10 cellular contexts compared by ENCODE assay signal in the genomic region with DNA sequence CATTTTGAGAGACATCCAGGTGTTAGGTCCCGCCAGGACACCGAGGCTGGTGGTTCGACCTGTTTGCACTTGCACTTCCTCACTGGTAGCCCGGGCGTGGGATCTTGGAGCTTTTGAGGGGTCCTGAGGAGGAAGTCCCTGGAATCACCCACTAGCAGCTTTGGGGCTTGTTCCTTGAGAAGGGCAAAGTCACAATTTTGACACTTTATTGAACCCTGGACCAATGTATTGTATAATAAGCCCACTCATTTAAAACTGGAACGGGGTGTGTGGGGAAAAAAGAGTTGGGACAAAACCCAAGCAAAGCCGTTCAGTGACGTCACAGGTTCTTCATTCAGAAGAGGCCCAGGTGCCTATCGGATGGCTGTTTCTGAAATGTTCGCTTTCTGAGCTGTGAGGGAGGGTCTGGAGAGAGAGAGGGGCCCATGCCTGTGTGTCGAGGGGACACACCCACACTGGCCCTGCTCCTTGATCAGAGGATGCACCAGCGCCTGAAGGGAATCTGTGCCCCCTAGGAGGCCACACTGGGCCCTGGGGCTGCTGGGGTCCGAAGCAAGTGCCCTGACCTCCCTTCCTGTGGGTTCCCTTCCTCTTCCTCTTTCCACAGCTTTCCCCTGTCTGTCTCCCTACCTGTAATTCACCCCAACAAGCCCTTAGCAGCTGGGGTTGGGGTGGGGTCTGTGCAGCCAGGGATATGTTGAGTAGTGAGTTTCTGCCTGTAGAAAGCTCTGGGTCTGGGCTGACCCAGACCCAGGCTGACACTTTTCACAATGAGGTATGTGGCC. TPM values are rescaled to one million over a fixed set of nuclear protein-coding genes. Genes with fewer than 3 reads are reported as not detected.
DNase-seq lines count a peak whose midpoint lies in the region; ATAC-seq and TF ChIP-seq lines count a peak whose summit lies in the region.
"Had no signal": no experiment of that assay in that cellular context is flagged by ENCODE, and none has a peak within 500 bp of the region (broad histone marks: within the 10 kb centered on the region; RNA-seq: fewer than 3 reads in every experiment).

No MANE protein-coding gene starts in this region.

- POLR2A ChIA-PET in PC-3 (lab: Charles Lee; ENCODE audit: unreplicated experiment) = no interaction called here

- H3K4me2 ChIP-seq in PC-3 (ENCODE audit: low read length) (peak overlapping the region; percentile 97), Karpas-422 (ENCODE audit: low read depth, low read length, poor library complexity, severe bottlenecking) (no peak overlapping the region)

- intact Hi-C loops in PC-3 (cut with micrococcal nuclease) (no loop called here), psoas muscle (cut with DNase I) (loop anchor here in 1 of 2 donors (5.0 kb wide), 1 partner anchor 52 kb away; no protein-coding TSS in a partner anchor)

- no peak overlapping the region for H2AFZ ChIP-seq in PC-3 (ENCODE audit: low read length)
- H2AFZ ChIP-seq in Karpas-422 (ENCODE audit: low read length) = no peak overlapping the region

- TF ChIP-seq CTCF in GM06990 (IDR thresholded peaks at IDR 0.05; ENCODE audit: insufficient read depth, low read length, poor library complexity, severe bottlenecking) = no peak
- no peak for TF ChIP-seq CTCF in PC-3 (conservative IDR thresholded peaks at IDR 0.05; ENCODE audit: low read depth, low read length)
- TF ChIP-seq CTCF in psoas muscle (IDR thresholded peaks at IDR 0.05) = no peak
- TF ChIP-seq CTCF in WERI-Rb-1 (IDR thresholded peaks at IDR 0.05; ENCODE audit: low read depth, low read length) = no peak

- no peak overlapping the region for H3K9ac ChIP-seq in PC-3 (ENCODE audit: low read length)
- peak overlapping the region; percentile 18 to 72 for H3K9ac ChIP-seq in duodenal mucosa (ENCODE audit: low read depth in 1 of 2, low read length in 2 of 2)
- H3K9ac ChIP-seq in Karpas-422 (ENCODE audit: low read length) = no peak overlapping the region

- H3K27ac ChIP-seq in PC-3 (ENCODE audit: low read length) = no peak overlapping the region
- no peak overlapping the region for H3K27ac ChIP-seq in duodenal mucosa (ENCODE audit: low read depth, low read length)
- peak overlapping the region; percentile 87 for H3K27ac ChIP-seq in psoas muscle
- no peak overlapping the region for H3K27ac ChIP-seq in WERI-Rb-1
- no peak overlapping the region for H3K27ac ChIP-seq in Karpas-422 (ENCODE audit: low read length)

- H3K9me2 ChIP-seq in PC-3 (replicated peaks; ENCODE audit: low read length) (no peaks in the 10 kb centered on the region), Karpas-422 (replicated peaks; ENCODE audit: insufficient read depth, low read length) (no peaks in the 10 kb centered on the region)

- H3K9me3 ChIP-seq in PC-3 (ENCODE audit: low read length) = no peaks in the 10 kb centered on the region
- no peaks in the 10 kb centered on the region for H3K9me3 ChIP-seq in duodenal mucosa (ENCODE audit: control insufficient read depth in 1 of 2, low read length in 2 of 2)
- H3K9me3 ChIP-seq in psoas muscle = no peaks in the 10 kb centered on the region
- no peaks in the 10 kb centered on the region for H3K9me3 ChIP-seq in WERI-Rb-1 (ENCODE audit: severe bottlenecking)
- H3K9me3 ChIP-seq in Karpas-422 (ENCODE audit: low read length) = no peaks in the 10 kb centered on the region
- H3K9me3 ChIP-seq: left lung had no signal

- H3K27me3 ChIP-seq in GM06990 (replicated peaks; ENCODE audit: control insufficient read depth, insufficient read depth, low read length) (no peaks in the 10 kb centered on the region), PC-3 (ENCODE audit: low read length) (no peaks in the 10 kb centered on the region), duodenal mucosa (ENCODE audit: control insufficient read depth in 1 of 2, insufficient read depth in 2 of 2, low read length in 2 of 2) (no peaks in the 10 kb centered on the region), psoas muscle (ENCODE audit: insufficient read depth in 3 of 3, low read length in 2 of 3) (no peaks in the 10 kb centered on the region), WERI-Rb-1 (ENCODE audit: insufficient read depth, low read depth, severe bottlenecking) (no peaks in the 10 kb centered on the region), Karpas-422 (ENCODE audit: low read length) (no peaks in the 10 kb centered on the region)

- no peak for ATAC-seq in PC-3
- no peak for ATAC-seq in psoas muscle
- ATAC-seq in HG02763 (IDR thresholded peaks at IDR 0.05; ENCODE audit: unreplicated experiment) = no peak
- ATAC-seq: left lung had no signal

- DNase-seq in GM06990 (ENCODE audit: extremely low read depth, insufficient read length) = no peak
- no peak for DNase-seq in PC-3
- no peak for DNase-seq in psoas muscle
- DNase-seq in DMS53 treated with DMSO at 0.1 percent for 48 hours (lab: John Stamatoyannopoulos, UW; ENCODE audit: unreplicated experiment) = no peak
- DNase-seq in WERI-Rb-1 = no peak
- DNase-seq in Karpas-422 = no peak
- DNase-seq: left lung, NCI-H1105 treated with DMSO at 0.1 percent for 48 hours had no signal

- H3K4me3 ChIP-seq in GM06990 (replicated peaks; ENCODE audit: low read depth, low read length) (peak overlapping the region; percentile 71), PC-3 (ENCODE audit: low read length) (no peak overlapping the region), duodenal mucosa (ENCODE audit: low read depth in 1 of 2, low read length in 2 of 2) (peak overlapping the region in 1 of 2 donors; percentile 16), psoas muscle (peak overlapping the region; percentile 90), WERI-Rb-1 (ENCODE audit: low read depth, low read length) (no peak overlapping the region), Karpas-422 (ENCODE audit: low read length) (no peak overlapping the region)

- H4K20me1 ChIP-seq in PC-3 (ENCODE audit: low read length) (peaks cover 53% of the 10 kb centered on the region), Karpas-422 (ENCODE audit: insufficient read depth, low read depth, low read length) (peaks cover 67% of the 10 kb centered on the region)

- BruUV-seq in PC-3 (replicated peaks; lab: Mats Ljungman, UMichigan) = no TSS peak

- H3K79me2 ChIP-seq in PC-3 (ENCODE audit: low read length) (peaks cover 74% of the 10 kb centered on the region), Karpas-422 (ENCODE audit: low read length) (no peaks in the 10 kb centered on the region)

- H3K36me3 ChIP-seq in GM06990 (ENCODE audit: control insufficient read depth, insufficient read depth, low read length) (no peaks in the 10 kb centered on the region), PC-3 (ENCODE audit: low read depth, low read length) (no peaks in the 10 kb centered on the region), duodenal mucosa (ENCODE audit: control insufficient read depth in 1 of 2, insufficient read depth in 2 of 2, low read length in 2 of 2) (no peaks in the 10 kb centered on the region), psoas muscle (ENCODE audit: insufficient read depth in 1 of 2, low read depth in 1 of 2) (no peaks in the 10 kb centered on the region), WERI-Rb-1 (peaks cover 7% of the 10 kb centered on the region), Karpas-422 (ENCODE audit: insufficient read depth, low read length) (no peaks in the 10 kb centered on the region)
- H3K36me3 ChIP-seq: left lung had no signal

- 64 to 87% (median 75%) methylated on average over 13 of the region's 13 CpGs for WGBS in psoas muscle, 3 donors

- H3K4me1 ChIP-seq in PC-3 (ENCODE audit: insufficient read depth, low read length) (peaks cover 54% of the 10 kb centered on the region), duodenal mucosa (ENCODE audit: control insufficient read depth in 1 of 2, insufficient read depth in 2 of 2, low read length in 2 of 2) (peaks cover 59 to 78% of the 10 kb centered on the region in 2 donors), psoas muscle (peaks cover 78% of the 10 kb centered on the region), Karpas-422 (ENCODE audit: low read length) (peaks cover 75% of the 10 kb centered on the region)

- H3F3A ChIP-seq in PC-3 (ENCODE audit: low read length, unreplicated experiment) = no peaks in the 10 kb centered on the region

- CTCF ChIA-PET in PC-3 (lab: Charles Lee) = no interaction called here

RNA-seq across cellular contexts. Expression of a gene that starts 2.6 kb away (rescaled TPM):
- total RNA-seq in PC-3 (2014; rRNA removed) (40.9 and 46.9 TPM in 2 replicates), psoas muscle (100 to 1,000 TPM; 109 to 382 (median 250) TPM)
- 100 to 1,000 TPM in 2 of 3 donors, 10 to 100 TPM in 1; 82.0 to 291 (median 146) TPM for polyA plus RNA-seq in psoas muscle
- total RNA-seq in Karpas-422 (2014; rRNA removed; shearing (Covaris generic); ENCODE audit: low replicate concordance) = 4.9 and 10.8 TPM in 2 replicates

Comparison
In these comparisons a context has a peak if more than half of its experiments do, and no peak if none do; other contexts are left out.
1. H3K4me3 ChIP-seq: peak in GM06990 (single experiment) and psoas muscle (single experiment); none in PC-3 (single experiment), WERI-Rb-1 (single experiment) and Karpas-422 (single experiment).
2. H3K9ac ChIP-seq: peak in duodenal mucosa (2 of 2); none in PC-3 (single experiment) and Karpas-422 (single experiment).